8 cellular contexts compared by ENCODE assay signal in the genomic region with DNA sequence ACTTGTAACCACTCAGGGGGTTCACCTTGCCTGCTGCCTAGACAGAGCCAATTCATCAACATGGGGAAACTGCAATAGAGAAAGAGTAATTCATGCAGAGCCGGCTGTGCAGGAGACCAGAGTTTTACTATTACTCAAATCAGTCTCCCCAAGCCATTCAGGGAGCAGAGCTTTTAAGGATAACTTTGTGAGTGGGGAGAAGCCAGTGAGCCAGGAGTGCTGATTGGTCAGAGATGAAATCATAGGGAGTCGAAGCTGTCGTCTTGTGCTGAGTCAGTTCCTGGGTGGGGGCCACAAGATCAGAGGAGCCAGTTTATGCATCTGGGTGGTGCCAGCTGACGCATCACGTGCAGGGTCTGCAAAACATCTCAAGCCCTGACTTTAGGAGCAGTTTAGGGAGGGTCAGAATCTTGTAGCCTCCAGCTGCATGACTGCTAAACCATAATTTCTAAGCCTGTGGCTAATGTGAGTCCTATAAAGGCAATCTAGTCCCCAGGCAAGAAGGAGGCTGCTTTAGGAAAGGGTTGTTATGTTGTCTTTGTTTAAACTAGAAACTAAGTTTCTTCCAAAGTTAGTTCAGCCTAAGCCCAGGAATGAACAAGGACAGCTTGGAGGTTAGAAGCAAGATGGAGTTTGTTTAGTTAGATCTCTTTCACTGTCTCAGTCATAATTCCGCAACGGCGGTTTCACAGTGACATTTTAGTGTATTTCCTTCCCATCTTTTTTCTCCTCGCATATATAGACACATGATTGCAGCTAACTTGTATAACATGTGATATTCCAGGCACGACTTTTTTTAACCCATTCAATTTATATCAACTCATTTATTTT.
A peak's percentile ranks its signal among the peaks of the same experiment; 100 is the strongest.
DNase-seq lines count a peak whose midpoint lies in the region; TF ChIP-seq lines count a peak whose summit lies in the region.

No MANE protein-coding gene starts in this region.

- H2BK120ac ChIP-seq in neuronal stem cell (ENCODE audit: low read depth, low read length), result no peak overlapping the region

- no peak overlapping the region for H2BK5ac ChIP-seq in neuronal stem cell (ENCODE audit: low read length)

- no peak overlapping the region for H3K4ac ChIP-seq in neuronal stem cell (ENCODE audit: low read length)

- H3K9me3 ChIP-seq in neuronal stem cell (replicated peaks in 1 of 2; ENCODE audit: control insufficient read depth in 2 of 2, insufficient read depth in 1 of 2, low read depth in 1 of 2, low read length in 2 of 2), result no peaks in the 10 kb centered on the region

- no peaks in the 10 kb centered on the region for H3K79me1 ChIP-seq in neuronal stem cell (ENCODE audit: low read depth, low read length)

- H3K18ac ChIP-seq in neuronal stem cell (ENCODE audit: low read length), result no peak overlapping the region

- H2BK15ac ChIP-seq in neuronal stem cell (ENCODE audit: low read length), result no peak overlapping the region

- no peaks in the 10 kb centered on the region for H3K36me3 ChIP-seq in neuronal stem cell (replicated peaks in 1 of 2; ENCODE audit: control insufficient read depth in 2 of 2, insufficient read depth in 2 of 2, low read length in 2 of 2)

- H4K8ac ChIP-seq in neuronal stem cell (ENCODE audit: low read depth, low read length), result no peak overlapping the region

- no peak overlapping the region for H3K4me2 ChIP-seq in neuronal stem cell (ENCODE audit: insufficient read depth, low read length, poor library complexity, severe bottlenecking)

- no peak for TF ChIP-seq CTCF in fibroblast of pulmonary artery (IDR thresholded peaks at IDR 0.05; ENCODE audit: low read length, missing control alignments)

- H3K27ac ChIP-seq in neuronal stem cell (replicated peaks; ENCODE audit: low read length), result no peak overlapping the region

- H3K4me3 ChIP-seq in fibroblast of pulmonary artery (replicated peaks; ENCODE audit: low read depth, low read length) (no peak overlapping the region), neuronal stem cell (ENCODE audit: low read length in 2 of 2) (no peak overlapping the region)

- no peak overlapping the region for H2AFZ ChIP-seq in neuronal stem cell (ENCODE audit: low read length)

- DNase-seq in activated CD8-positive, alpha-beta memory T cell treated with anti-CD3 and anti-CD28 coated beads for 1 hour (ENCODE audit: extremely low read depth in 1 of 2, low read depth in 1 of 2), result peak; percentile 5 to 11
- no peak for DNase-seq in activated CD8-positive, alpha-beta memory T cell treated with anti-CD3 and anti-CD28 coated beads for 24 hours
- DNase-seq in activated CD4-positive, alpha-beta T cell treated with anti-CD3 and anti-CD28 coated beads, Interleukin-2, amount 50 U/mL, for 1 hour, result peak; percentile 30
- DNase-seq in fibroblast of pulmonary artery (ENCODE audit: low read depth), result peak; percentile 84
- peak; percentile 19 for DNase-seq in stimulated activated CD8-positive, alpha-beta memory T cell treated with anti-CD3 and anti-CD28 coated beads, Interleukin-15, amount 100 ng/mL, for 1 hour (ENCODE audit: low read depth)
- DNase-seq in NCI-H1092 treated with DMSO at 0.1 percent for 48 hours (lab: John Stamatoyannopoulos, UW), result no peak
- DNase-seq in neuronal stem cell (ENCODE audit: low spot score), result no peak
- DNase-seq in NCI-H146 treated with DMSO at 0.1 percent for 48 hours (lab: John Stamatoyannopoulos, UW; ENCODE audit: unreplicated experiment), result no peak

- H3K9ac ChIP-seq in neuronal stem cell (ENCODE audit: low read depth, low read length, poor library complexity), result no peak overlapping the region

- H3K14ac ChIP-seq in neuronal stem cell (ENCODE audit: low read length), result no peak overlapping the region

- 100% methylated on average over 1 of the region's 10 CpGs for WGBS in neuronal stem cell (ENCODE audit: extremely low coverage in 2 of 2, insufficient read length in 2 of 2, insufficient replicate concordance in 1 of 2), 2 donors

- no peak overlapping the region for H2AK5ac ChIP-seq in neuronal stem cell (ENCODE audit: low read depth, low read length)

- no peak overlapping the region for H3K23ac ChIP-seq in neuronal stem cell (ENCODE audit: low read depth, low read length, poor library complexity)

- peaks cover 2 to 6% of the 10 kb centered on the region in 2 donors for H3K4me1 ChIP-seq in neuronal stem cell (ENCODE audit: control insufficient read depth in 2 of 2, insufficient read depth in 1 of 2, low read depth in 1 of 2, low read length in 2 of 2)

- H3K27me3 ChIP-seq in neuronal stem cell (ENCODE audit: control insufficient read depth in 3 of 3, insufficient read depth in 3 of 3, low read depth in 1 of 3, low read length in 3 of 3), result peaks cover 0 to 12% (median 0%) of the 10 kb centered on the region in 3 experiments

- no peak overlapping the region for H2BK12ac ChIP-seq in neuronal stem cell (ENCODE audit: low read length)

- H4K91ac ChIP-seq in neuronal stem cell (ENCODE audit: low read depth, low read length, poor library complexity), result no peak overlapping the region

Comparison
In these comparisons a context has a peak if more than half of its experiments do, and no peak if none do; other contexts are left out.
1. DNase-seq: peak in activated CD8-positive, alpha-beta memory T cell treated with anti-CD3 and anti-CD28 coated beads for 1 hour (2 of 2), activated CD4-positive, alpha-beta T cell treated with anti-CD3 and anti-CD28 coated beads, Interleukin-2, amount 50 U/mL, for 1 hour (single experiment), fibroblast of pulmonary artery (single experiment) and stimulated activated CD8-positive, alpha-beta memory T cell treated with anti-CD3 and anti-CD28 coated beads, Interleukin-15, amount 100 ng/mL, for 1 hour (single experiment); none in activated CD8-positive, alpha-beta memory T cell treated with anti-CD3 and anti-CD28 coated beads for 24 hours (single experiment), NCI-H1092 treated with DMSO at 0.1 percent for 48 hours (single experiment), neuronal stem cell (single experiment) and NCI-H146 treated with DMSO at 0.1 percent for 48 hours (single experiment).